In the genomic region with DNA sequence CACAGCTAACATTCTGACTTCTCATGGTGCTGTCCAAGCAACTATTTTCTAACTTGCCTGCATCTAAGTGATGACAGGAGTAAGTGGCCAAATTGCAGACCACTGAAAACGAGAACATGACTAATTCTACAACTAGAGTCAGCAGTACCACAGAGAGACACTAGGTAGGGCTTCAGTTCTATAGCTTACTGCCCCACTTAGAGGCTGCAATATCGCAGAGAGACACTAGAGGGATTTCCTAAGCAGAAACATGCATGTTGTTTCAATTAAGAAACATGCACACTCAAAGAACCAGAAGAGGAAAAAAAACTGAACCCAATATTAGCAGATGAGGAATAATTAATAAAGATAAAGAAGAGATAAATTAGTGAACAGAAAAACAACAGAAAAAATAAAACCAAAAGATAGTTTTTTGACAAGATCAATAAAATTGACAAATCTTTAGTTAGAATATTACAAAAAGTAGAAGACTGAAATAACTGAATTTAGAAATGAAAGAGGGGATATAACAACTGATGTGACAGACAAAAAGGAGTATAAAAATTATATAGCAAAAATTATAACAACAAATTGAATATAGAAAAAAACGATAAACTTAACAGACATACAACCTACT, we compare ENCODE assay signal across 8 cellular contexts.
A peak's percentile ranks its signal among the peaks of the same experiment; 100 is the strongest.
DNase-seq lines count a peak whose midpoint lies in the region; ATAC-seq and TF ChIP-seq lines count a peak whose summit lies in the region.

No MANE protein-coding gene starts in this region.

- H3K4me3 ChIP-seq in Karpas-422 (ENCODE audit: low read length), result no peak overlapping the region
- no peak overlapping the region for H3K4me3 ChIP-seq in ascending aorta

- H3K27ac ChIP-seq in Karpas-422 (ENCODE audit: low read length), result no peak overlapping the region
- H3K27ac ChIP-seq in ascending aorta, result no peak overlapping the region

- H3K4me1 ChIP-seq in Karpas-422 (ENCODE audit: low read length) (no peaks in the 10 kb centered on the region), ascending aorta (no peaks in the 10 kb centered on the region)

- H3K9ac ChIP-seq in Karpas-422 (ENCODE audit: low read length), result no peak overlapping the region

- ATAC-seq in GM21825 (IDR thresholded peaks at IDR 0.05; ENCODE audit: unreplicated experiment), result peak; percentile 100

- H3K36me3 ChIP-seq in Karpas-422 (ENCODE audit: insufficient read depth, low read length) (no peaks in the 10 kb centered on the region), ascending aorta (no peaks in the 10 kb centered on the region)

- H3K9me2 ChIP-seq in Karpas-422 (replicated peaks; ENCODE audit: insufficient read depth, low read length), result no peaks in the 10 kb centered on the region

- H3K79me2 ChIP-seq in Karpas-422 (ENCODE audit: low read length), result no peaks in the 10 kb centered on the region

- no peak overlapping the region for H2AFZ ChIP-seq in Karpas-422 (ENCODE audit: low read length)

- H3K9me3 ChIP-seq in Karpas-422 (ENCODE audit: low read length) (no peaks in the 10 kb centered on the region), ascending aorta (no peaks in the 10 kb centered on the region)

- no peak overlapping the region for H3K4me2 ChIP-seq in Karpas-422 (ENCODE audit: low read depth, low read length, poor library complexity, severe bottlenecking)

- intact Hi-C loops in ascending aorta (cut with DNase I), result no loop called here

- DNase-seq in GM10266 (ENCODE audit: extremely low spot score) (peak; percentile 9), Karpas-422 (peak; percentile 92), ascending aorta (ENCODE audit: low spot score in 2 of 2) (no peak), iPS DF 19.7 (ENCODE audit: low read depth, low spot score) (peak; percentile 47), NCI-H1092 (lab: John Stamatoyannopoulos, UW) (no peak), NCI-H748 treated with DMSO at 0.1 percent for 48 hours (lab: John Stamatoyannopoulos, UW) (no peak)
- DNase-seq in stimulated activated CD4-positive, alpha-beta T cell treated with anti-CD3 and anti-CD28 coated beads, Interleukin-4, amount 100 ng/mL, for 24 hours, result peak; percentile 39

- no peaks in the 10 kb centered on the region for H4K20me1 ChIP-seq in Karpas-422 (ENCODE audit: insufficient read depth, low read depth, low read length)

- TF ChIP-seq CTCF in GM10266 (IDR thresholded peaks at IDR 0.05; ENCODE audit: control insufficient read depth, insufficient read depth, low read depth, missing control alignments) (peak; percentile 67), ascending aorta (IDR thresholded peaks at IDR 0.05) (peak; percentile 64 to 86 (median 70))

- no peaks in the 10 kb centered on the region for H3K27me3 ChIP-seq in Karpas-422 (ENCODE audit: low read length)
- H3K27me3 ChIP-seq in ascending aorta, result no peaks in the 10 kb centered on the region

Comparison
In these comparisons a context has a peak if more than half of its experiments do, and no peak if none do; other contexts are left out.
1. DNase-seq: peak in GM10266 (single experiment), Karpas-422 (single experiment), iPS DF 19.7 (single experiment) and stimulated activated CD4-positive, alpha-beta T cell treated with anti-CD3 and anti-CD28 coated beads, Interleukin-4, amount 100 ng/mL, for 24 hours (single experiment); none in ascending aorta (0 of 2), NCI-H1092 (single experiment) and NCI-H748 treated with DMSO at 0.1 percent for 48 hours (single experiment).